Comparison of ENCODE assay signal across 10 cellular contexts in genomic region chr6:2658788-2659187, GRCh38.
A peak's percentile ranks its signal among the peaks of the same experiment; 100 is the strongest.
DNase-seq lines count a peak whose midpoint lies in the region; ATAC-seq and TF ChIP-seq lines count a peak whose summit lies in the region.
"Had no signal": no experiment of that assay in that cellular context is flagged by ENCODE, and none has a peak within 500 bp of the region (broad histone marks: within the 10 kb centered on the region; RNA-seq: fewer than 3 reads in every experiment).

No MANE protein-coding gene starts in this region.

- H3K9me3 Mint-ChIP-seq in H9 (peaks cover 15 to 18% of the 10 kb centered on the region in 2 experiments), CD14-positive monocyte (peaks cover 0 to 3% (median under 1%) of the 10 kb centered on the region in 7 donors)

- no peak overlapping the region for H3K23ac ChIP-seq in H9 (ENCODE audit: insufficient read length, low read depth, low read length)

- H3K36me3 Mint-ChIP-seq in H9 (ENCODE audit: insufficient read depth in 1 of 3, low read depth in 3 of 3) (peaks cover 7 to 16% (median 15%) of the 10 kb centered on the region in 3 experiments; a peak in 5 of 7 replicates), CD14-positive monocyte (no peaks in the 10 kb centered on the region)

- no peak overlapping the region for H2BK5ac ChIP-seq in H9 (ENCODE audit: insufficient read length, low read length)

- H3K23me2 ChIP-seq in H9 (ENCODE audit: insufficient read length, low read depth, low read length, poor library complexity, severe bottlenecking), result no peaks in the 10 kb centered on the region

- intact Hi-C loops in CD14-positive monocyte (cut with micrococcal nuclease), result no loop called here

- no peak overlapping the region for H3K27ac ChIP-seq in H9 (ENCODE audit: insufficient read length, low read depth, low read length)

- no peak overlapping the region for H3K18ac ChIP-seq in H9 (ENCODE audit: insufficient read length, low read depth, low read length)

- no peak overlapping the region for H2BK120ac ChIP-seq in H9 (ENCODE audit: low read depth, low read length, poor library complexity, severe bottlenecking)

- no peak overlapping the region for H4K8ac ChIP-seq in H9 (replicated peaks; ENCODE audit: insufficient read length, low read depth, low read length)

- no peak overlapping the region for H3K4me2 ChIP-seq in H9 (ENCODE audit: insufficient read depth, insufficient read length, low read length)

- no peaks in the 10 kb centered on the region for H3K9me3 ChIP-seq in H9 (ENCODE audit: control insufficient read depth, low read depth, low read length)

- no peak overlapping the region for H3K4ac ChIP-seq in H9 (ENCODE audit: low read depth, low read length)

- H2AK5ac ChIP-seq in H9 (ENCODE audit: insufficient read length, low read length), result no peak overlapping the region

- DNase-seq in fibroblast of mammary gland (ENCODE audit: low read depth) (peak; percentile 9), H9 (no peak), CD14-positive monocyte (ENCODE audit: low spot score) (no peak), NCI-H2029 (lab: John Stamatoyannopoulos, UW) (no peak)
- no peak for DNase-seq in activated CD8-positive, alpha-beta memory T cell treated with anti-CD3 and anti-CD28 coated beads, Interleukin-2, amount 50 U/mL, for 4 hours
- DNase-seq: activated T-cell treated with anti-CD3 and anti-CD28 coated beads for 4 hours, NCI-H1436 had no signal

- WGBS in H9 (ENCODE audit: extremely low coverage, insufficient read length, low lambda C conversion rate), result no CpG with 5 or more reads among the region's 5 CpGs

- H4K5ac ChIP-seq in H9 (ENCODE audit: insufficient read length, low read depth, low read length), result no peak overlapping the region

- H3T11ph ChIP-seq in H9 (ENCODE audit: low read length), result no peak overlapping the region

- no peaks in the 10 kb centered on the region for H4K20me1 ChIP-seq in H9 (ENCODE audit: control insufficient read depth, insufficient read depth, insufficient read length)

- no peak overlapping the region for H4K91ac ChIP-seq in H9 (ENCODE audit: insufficient read length, low read depth, low read length)

- no peaks in the 10 kb centered on the region for H3K79me1 ChIP-seq in H9 (ENCODE audit: insufficient read depth, low read depth, low read length, poor library complexity, severe bottlenecking)

- H3K27me3 Mint-ChIP-seq in H9 (ENCODE audit: low read depth) (no peaks in the 10 kb centered on the region; the same call in 1 of the 2 replicates), CD14-positive monocyte (ENCODE audit: low read depth in 3 of 3) (no peaks in the 10 kb centered on the region)

- ATAC-seq in GM18498 (IDR thresholded peaks at IDR 0.05; ENCODE audit: unreplicated experiment) (peak; percentile 61), GM21723 (IDR thresholded peaks at IDR 0.05; ENCODE audit: unreplicated experiment) (peak; percentile 88), HG03565 (IDR thresholded peaks at IDR 0.05; ENCODE audit: unreplicated experiment) (peak; percentile 80)

- H2BK15ac ChIP-seq in H9 (ENCODE audit: low read depth, low read length), result no peak overlapping the region

- H3K14ac ChIP-seq in H9 (ENCODE audit: insufficient read depth, low read length), result no peak overlapping the region

- H3K9ac ChIP-seq in H9 (ENCODE audit: extremely low read depth, insufficient read length, low read length), result no peak overlapping the region

- H3K4me3 Mint-ChIP-seq in H9 (no peak overlapping the region), CD14-positive monocyte (no peak overlapping the region)

- no peak overlapping the region for H2BK12ac ChIP-seq in H9 (ENCODE audit: insufficient read length, low read depth, low read length)

- no peak overlapping the region for H3K56ac ChIP-seq in H9 (ENCODE audit: insufficient read length, low read depth, low read length)

- no peak overlapping the region; a peak in 1 of 7 replicates for H3K27ac Mint-ChIP-seq in H9
- no peak overlapping the region for H3K27ac Mint-ChIP-seq in CD14-positive monocyte

- H3K4me3 ChIP-seq in fibroblast of mammary gland (ENCODE audit: control insufficient read depth, low read depth, low read length), result no peak overlapping the region

- H3K4me1 Mint-ChIP-seq in H9 (peaks cover 30 to 35% of the 10 kb centered on the region in 2 experiments), CD14-positive monocyte (peaks cover 23% of the 10 kb centered on the region)

- no peak overlapping the region for H2BK20ac ChIP-seq in H9 (ENCODE audit: low read depth, low read length, poor library complexity, severe bottlenecking)

- H2AFZ ChIP-seq in H9 (ENCODE audit: low read length), result no peak overlapping the region

- TF ChIP-seq CTCF in fibroblast of mammary gland (conservative IDR thresholded peaks at IDR 0.05; ENCODE audit: control insufficient read depth, insufficient read depth, low read depth, low read length) (no peak), H9 (conservative IDR thresholded peaks at IDR 0.05) (no peak), CD14-positive monocyte (IDR thresholded peaks at IDR 0.05) (no peak)

- H3K79me2 ChIP-seq in H9 (ENCODE audit: insufficient read depth, low read length), result no peaks in the 10 kb centered on the region

- H3K4me1 ChIP-seq in H9 (ENCODE audit: insufficient read depth, low read length), result peaks cover 3% of the 10 kb centered on the region; the same call in 1 of the 2 replicates

- H3K27me3 ChIP-seq in H9 (ENCODE audit: insufficient read depth, low read length), result no peaks in the 10 kb centered on the region
